Comparison of ENCODE assay signal across 8 cellular contexts in the genomic region with DNA sequence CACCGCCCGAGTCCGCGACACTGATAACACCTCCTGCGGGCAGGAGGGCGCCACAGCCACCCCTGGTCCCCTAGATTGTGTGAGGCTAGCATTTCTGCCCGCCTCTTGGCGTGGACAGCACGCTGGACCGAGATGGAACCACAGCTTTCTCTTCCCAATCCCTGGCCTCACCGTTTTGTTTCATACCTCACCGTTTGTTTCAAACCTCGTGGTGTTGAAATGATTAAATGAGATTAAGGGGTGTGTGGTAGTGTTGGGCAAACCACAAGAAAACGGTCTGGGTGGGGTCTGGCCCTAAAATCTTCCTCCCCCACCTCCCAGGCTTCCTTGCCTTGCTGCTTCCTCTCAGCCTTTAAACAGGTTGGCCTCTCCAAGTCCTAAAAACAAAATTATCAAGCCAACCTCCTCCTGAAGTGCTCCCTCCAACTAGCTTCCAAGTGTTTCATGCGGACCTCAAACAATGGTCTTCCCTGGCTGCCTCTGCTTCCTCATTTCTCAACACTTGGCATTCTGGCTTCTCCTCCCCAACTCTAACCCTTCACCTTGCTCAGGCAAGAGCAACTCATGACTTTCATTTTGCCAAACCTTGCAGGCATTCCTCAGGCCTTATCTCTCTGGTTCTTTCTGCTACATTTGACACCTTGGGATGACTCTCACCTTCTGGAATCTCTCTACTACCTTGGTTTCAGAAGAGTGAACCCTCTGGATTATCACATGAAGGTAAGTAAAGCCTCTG. TPM values are rescaled to one million over a fixed set of nuclear protein-coding genes. Genes with fewer than 3 reads are reported as not detected.
DNase-seq lines count a peak whose midpoint lies in the region; TF ChIP-seq lines count a peak whose summit lies in the region.

No MANE protein-coding gene starts in this region.

- H3K27ac ChIP-seq in dorsolateral prefrontal cortex (peak overlapping the region in 29 of 59 donors; percentile 0 to 91 (median 67)), neural progenitor cell (no peak overlapping the region)

- no peaks in the 10 kb centered on the region for H3F3A ChIP-seq in neural progenitor cell (ENCODE audit: low read depth)

- H3K36me3 Mint-ChIP-seq in neural progenitor cell: peaks cover 4% of the 10 kb centered on the region

- intact Hi-C loops in dorsolateral prefrontal cortex (cut with DNase I): loop anchor here (5.0 kb wide), 2 partner anchors 94 to 184 kb away; partner anchors contain the start of gene LSG1 (in 1 of the 2)

- peak; percentile 31 for DNase-seq in GM10266 (ENCODE audit: extremely low spot score)
- DNase-seq in NOMO-1 treated with DMSO at 0.1 percent for 48 hours (lab: John Stamatoyannopoulos, UW; ENCODE audit: unreplicated experiment): peak; percentile 94
- DNase-seq in dorsolateral prefrontal cortex: no peak
- DNase-seq in neural progenitor cell (ENCODE audit: low spot score): no peak
- DNase-seq in NCI-H748 (lab: John Stamatoyannopoulos, UW; ENCODE audit: unreplicated experiment): no peak
- no peak for DNase-seq in NCI-H1436 treated with DMSO at 0.1 percent for 48 hours (lab: John Stamatoyannopoulos, UW)
- DNase-seq in NCI-H1436 (lab: John Stamatoyannopoulos, UW): no peak
- no peak for DNase-seq in RKO (ENCODE audit: low spot score)

- H3K27me3 ChIP-seq in dorsolateral prefrontal cortex: no peaks in the 10 kb centered on the region
- H3K27me3 ChIP-seq in neural progenitor cell: no peaks in the 10 kb centered on the region

- TF ChIP-seq CTCF in GM10266 (IDR thresholded peaks at IDR 0.05; ENCODE audit: control insufficient read depth, insufficient read depth, low read depth, missing control alignments) (no peak), dorsolateral prefrontal cortex (IDR thresholded peaks at IDR 0.05 in 54 of 56, conservative IDR thresholded peaks at IDR 0.05 in 2 of 56; ENCODE audit: low read depth in 1 of 56, partially characterized antibody in 56 of 56) (no peak), neural progenitor cell (IDR thresholded peaks at IDR 0.05) (no peak)

- H3K9me3 Mint-ChIP-seq in neural progenitor cell: peaks cover 8% of the 10 kb centered on the region

- H3K27ac Mint-ChIP-seq in neural progenitor cell: peak overlapping the region; percentile 77

- H3K4me1 ChIP-seq in neural progenitor cell: peaks cover 7% of the 10 kb centered on the region

- no peaks in the 10 kb centered on the region for H3K9me3 ChIP-seq in neural progenitor cell (ENCODE audit: low read depth)

- H3K4me3 ChIP-seq in dorsolateral prefrontal cortex: peak overlapping the region in 52 of 59 donors; percentile 36 to 90 (median 76)
- no peak overlapping the region for H3K4me3 ChIP-seq in neural progenitor cell

- peak overlapping the region; percentile 83 for H3K4me3 Mint-ChIP-seq in neural progenitor cell

- no peak overlapping the region for H2AFZ ChIP-seq in neural progenitor cell (replicated peaks)

- no peak overlapping the region for H3K9ac ChIP-seq in neural progenitor cell

- peaks cover 31% of the 10 kb centered on the region for H3K79me2 ChIP-seq in neural progenitor cell (ENCODE audit: low read depth)

- peaks cover 8% of the 10 kb centered on the region for H3K27me3 Mint-ChIP-seq in neural progenitor cell (ENCODE audit: insufficient read depth, low read depth)

- H4K20me1 ChIP-seq in neural progenitor cell (ENCODE audit: low read depth): peaks cover 22% of the 10 kb centered on the region

- no peaks in the 10 kb centered on the region for H3K36me3 ChIP-seq in neural progenitor cell

- H3K4me1 Mint-ChIP-seq in neural progenitor cell: peaks cover 9% of the 10 kb centered on the region

- H3K4me2 ChIP-seq in neural progenitor cell: no peak overlapping the region

RNA-seq across cellular contexts. Expression of gene ATP13A3, which starts 1.4 kb away (rescaled TPM):
- total RNA-seq in dorsolateral prefrontal cortex (10 to 100 TPM; 47.4 to 93.2 (median 65.7) TPM), neural progenitor cell (ENCODE audit: low replicate concordance) (105 and 113 TPM in 2 replicates)

Comparison
In these comparisons a context has a peak if more than half of its experiments do, and no peak if none do; other contexts are left out.
1. DNase-seq: peak in GM10266 (single experiment) and NOMO-1 treated with DMSO at 0.1 percent for 48 hours (single experiment); none in dorsolateral prefrontal cortex (0 of 10), neural progenitor cell (single experiment), NCI-H748 (single experiment), NCI-H1436 treated with DMSO at 0.1 percent for 48 hours (single experiment), NCI-H1436 (single experiment) and RKO (single experiment).